ENCODE assay signal across 17 cellular contexts in the genomic region with DNA sequence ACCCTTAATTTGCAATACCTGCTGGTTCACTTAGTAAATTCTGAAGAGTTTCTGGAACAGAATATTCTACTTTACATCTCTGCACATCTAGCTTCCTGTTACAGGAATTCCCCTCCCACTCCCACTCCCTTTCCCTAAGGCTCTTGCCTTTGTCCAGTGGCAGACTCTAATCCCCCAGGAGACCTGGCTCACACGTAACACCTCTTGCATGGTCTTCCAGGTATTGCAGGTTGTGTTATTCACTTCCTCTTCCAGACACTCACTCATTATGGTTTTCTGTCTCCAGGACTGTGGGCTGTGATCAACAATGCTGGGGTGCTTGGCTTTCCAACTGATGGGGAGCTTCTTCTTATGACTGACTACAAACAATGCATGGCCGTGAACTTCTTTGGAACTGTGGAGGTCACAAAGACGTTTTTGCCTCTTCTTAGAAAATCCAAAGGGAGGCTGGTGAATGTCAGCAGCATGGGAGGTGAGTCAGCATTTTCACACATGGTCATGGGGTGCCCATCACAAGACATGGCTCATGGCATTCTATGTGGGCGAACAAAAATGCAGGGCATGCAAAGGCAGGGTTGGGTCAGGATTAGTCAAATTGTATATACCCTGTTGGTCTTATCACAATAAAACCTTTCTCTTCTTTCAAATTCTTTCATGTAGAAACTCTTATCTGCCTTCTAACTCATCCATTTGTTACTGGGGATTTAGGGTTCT. TPM values are rescaled to one million over a fixed set of nuclear protein-coding genes. Genes with fewer than 3 reads are reported as not detected.
DNase-seq lines count a peak whose midpoint lies in the region; FAIRE-seq and TF ChIP-seq lines count a peak whose summit lies in the region.
"Had no signal": no experiment of that assay in that cellular context is flagged by ENCODE, and none has a peak within 500 bp of the region (broad histone marks: within the 10 kb centered on the region; RNA-seq: fewer than 3 reads in every experiment).

No MANE protein-coding gene starts in this region.

- DNase-seq in ACHN (peak; percentile 33), HS-5 (ENCODE audit: low read depth) (peak; percentile 49), MCF 10A (ENCODE audit: unreplicated experiment) (peak; percentile 88), keratinocyte (ENCODE audit: low read depth, low spot score) (peak; percentile 91), SHP77 (lab: John Stamatoyannopoulos, UW) (no peak), putamen (ENCODE audit: low spot score) (no peak), mucosa of gallbladder (ENCODE audit: low spot score) (no peak)
- no peak for DNase-seq in activated naive CD4-positive, alpha-beta T cell treated with Interleukin-2 at 50 U/mL for 16 hours
- DNase-seq: hippocampal formation; NCI-H1694 treated with DMSO at 0.1 percent for 48 hours; NK-92 treated with Interleukin-12 subunit alpha and Interleukin-12 subunit beta, amount 100 ng/mL, for 24 hours; psoas muscle; thyroid gland had no signal

- H3K4me3 ChIP-seq in keratinocyte (ENCODE audit: control insufficient read depth in 2 of 3, extremely low read depth in 1 of 3, insufficient read depth in 2 of 3, low read depth in 1 of 3, low read length in 3 of 3): peak overlapping the region in 2 of 3 experiments; percentile 35 to 52
- H3K4me3 ChIP-seq: BLaER1, coronary artery, psoas muscle, thyroid gland had no signal

- H3K27ac ChIP-seq in keratinocyte (ENCODE audit: control insufficient read depth, insufficient read depth, low read length): peak overlapping the region; percentile 100
- H3K27ac ChIP-seq: BLaER1, coronary artery, psoas muscle, thyroid gland had no signal

- peak overlapping the region; percentile 99 for H3K27ac Mint-ChIP-seq in MCF 10A (ENCODE audit: low read depth, unreplicated experiment)
- H3K27ac Mint-ChIP-seq: activated naive CD4-positive, alpha-beta T cell treated with anti-CD3 and anti-CD28 coated beads, Interleukin-2, amount 50 U/mL, for 24 hours; T-helper 1 cell treated with Interleukin-12 subunit alpha and Interleukin-12 subunit beta and Interleukin-4 antibody, amounts not matched to agents 30 μg/mL and 1 μg/mL, for 36 hours had no signal

- peaks cover 38% of the 10 kb centered on the region for H3K4me1 Mint-ChIP-seq in MCF 10A (ENCODE audit: insufficient read depth, unreplicated experiment)
- H3K4me1 Mint-ChIP-seq: activated naive CD4-positive, alpha-beta T cell treated with anti-CD3 and anti-CD28 coated beads, Interleukin-2, amount 50 U/mL, for 24 hours had no signal

- peaks cover 28% of the 10 kb centered on the region for H3K4me1 ChIP-seq in keratinocyte (ENCODE audit: control insufficient read depth, extremely low read depth, insufficient read depth, low read length)
- H3K4me1 ChIP-seq: BLaER1, psoas muscle, thyroid gland had no signal

- peak; percentile 97 for FAIRE-seq in keratinocyte (lab: Jason Lieb, UNC)

- peak overlapping the region; percentile 81 for H3K4me2 ChIP-seq in keratinocyte (ENCODE audit: control insufficient read depth, extremely low read depth, insufficient read depth, low read depth, low read length)
- H3K4me2 ChIP-seq: BLaER1 had no signal

- peak overlapping the region; percentile 47 for H3K4me3 Mint-ChIP-seq in MCF 10A (ENCODE audit: unreplicated experiment)
- H3K4me3 Mint-ChIP-seq: activated naive CD4-positive, alpha-beta T cell treated with anti-CD3 and anti-CD28 coated beads, Interleukin-2, amount 50 U/mL, for 24 hours; T-helper 1 cell treated with Interleukin-12 subunit alpha and Interleukin-12 subunit beta and Interleukin-4 antibody, amounts not matched to agents 30 μg/mL and 1 μg/mL, for 36 hours had no signal

- no peaks in the 10 kb centered on the region for H4K20me1 ChIP-seq in keratinocyte (ENCODE audit: control insufficient read depth, extremely low read depth, insufficient read depth, low read length)
- H4K20me1 ChIP-seq: BLaER1 had no signal

- TSS peak; percentile 84 for BruUV-seq in MCF 10A (replicated peaks; lab: Mats Ljungman, UMichigan)

- POLR2A ChIA-PET in MCF 10A (lab: Yijun Ruan, JAX): interaction anchor here (1.2 to 2.3 kb wide), 4 partner anchors 9 to 160 kb away, joined by 3 to 8 read pairs (median 6); partner anchors contain the start of gene MPHOSPH6

- H3K36me3 ChIP-seq in keratinocyte (ENCODE audit: control insufficient read depth in 2 of 2, extremely low read depth in 1 of 2, insufficient read depth in 2 of 2, low read length in 2 of 2): no peaks in the 10 kb centered on the region
- H3K36me3 ChIP-seq: BLaER1, thyroid gland had no signal

- peaks cover 8% of the 10 kb centered on the region for H3K9me3 Mint-ChIP-seq in MCF 10A (ENCODE audit: unreplicated experiment)
- H3K9me3 Mint-ChIP-seq: activated naive CD4-positive, alpha-beta T cell treated with anti-CD3 and anti-CD28 coated beads, Interleukin-2, amount 50 U/mL, for 24 hours had no signal

- no peaks in the 10 kb centered on the region for H3K27me3 ChIP-seq in keratinocyte (ENCODE audit: control insufficient read depth, extremely low read depth, insufficient read depth, low read length)
- H3K27me3 ChIP-seq: BLaER1, thyroid gland had no signal

- H3K27me3 Mint-ChIP-seq in MCF 10A (ENCODE audit: insufficient read depth, unreplicated experiment): no peaks in the 10 kb centered on the region

- no peaks in the 10 kb centered on the region for H3K9me3 ChIP-seq in keratinocyte (ENCODE audit: control insufficient read depth, low read depth, low read length)
- H3K9me3 ChIP-seq: BLaER1, psoas muscle, thyroid gland had no signal

- H3K36me3 Mint-ChIP-seq in MCF 10A (ENCODE audit: insufficient read depth, unreplicated experiment): peaks cover 6% of the 10 kb centered on the region
- H3K36me3 Mint-ChIP-seq: activated naive CD4-positive, alpha-beta T cell treated with anti-CD3 and anti-CD28 coated beads, Interleukin-2, amount 50 U/mL, for 24 hours had no signal

- no peak for TF ChIP-seq CTCF in MCF 10A (IDR thresholded peaks at IDR 0.05; ENCODE audit: unreplicated experiment)
- no peak for TF ChIP-seq CTCF in keratinocyte (optimal IDR thresholded peaks at IDR 0.05 in 1 of 3, IDR thresholded peaks at IDR 0.05 in 1 of 3, conservative IDR thresholded peaks at IDR 0.05 in 1 of 3; ENCODE audit: extremely low read depth in 1 of 3, insufficient read depth in 2 of 3, low read length in 3 of 3)

- CTCF ChIA-PET in MCF 10A (lab: Yijun Ruan, JAX): interaction anchor here (0.9 to 1.5 kb wide), 2 partner anchors 11 to 38 kb away, joined by 3 to 4 read pairs; no protein-coding TSS in a partner anchor

- no peaks in the 10 kb centered on the region for H3K79me2 ChIP-seq in keratinocyte (ENCODE audit: control insufficient read depth, insufficient read depth, low read length)

- intact Hi-C loops in MCF 10A (cut with micrococcal nuclease): no loop called here

- in situ Hi-C loops in ACHN (cut with HindIII; ENCODE audit: low pct_ligation_motif_present, low pct_unique_long_range_greater_than_20kb, low sequenced_read_pairs): no loop called here

- dilution Hi-C loops in keratinocyte (cut with MboI; ENCODE audit: extremely low pct_ligation_motif_present, low sequenced_read_pairs): no loop called here

- H2AFZ ChIP-seq in keratinocyte (ENCODE audit: control insufficient read depth, low read length): peak overlapping the region; percentile 48

- H3K9ac ChIP-seq in keratinocyte (ENCODE audit: control insufficient read depth, extremely low read depth, insufficient read depth, low read length): peak overlapping the region; percentile 79
- H3K9ac ChIP-seq: BLaER1 had no signal

- H3K9me1 ChIP-seq in keratinocyte (ENCODE audit: control insufficient read depth, extremely low read depth, insufficient read depth, low read length): no peaks in the 10 kb centered on the region

RNA-seq across cellular contexts. Expression of gene HSD17B2, which starts 35.8 kb away (rescaled TPM):
- total RNA-seq in MCF 10A (2022) (0.93 and 2.1 TPM in 2 replicates), mucosa of gallbladder (114 TPM)
- 2.9 to 6.9 TPM (median 3.1 TPM) in 3 replicates for polyA plus RNA-seq in keratinocyte
- 6.3 TPM for polyA plus RNA-seq in keratinocyte (2011; ENCODE audit: low read depth)
- 3.0 and 3.6 TPM in 2 replicates for polyA plus RNA-seq in keratinocyte (2011; cell fraction: cytosol; rRNA removed)
- polyA plus RNA-seq in keratinocyte (2011; cell fraction: nucleus; rRNA removed): 5.1 and 5.3 TPM in 2 replicates
- polyA plus RNA-seq in keratinocyte (2012; ENCODE audit: low replicate concordance): 2.1 and 7.2 TPM in 2 replicates
- 3.5 to 6.3 TPM (median 4.9 TPM) in 3 replicates for polyA minus RNA-seq in keratinocyte
- polyA minus RNA-seq in keratinocyte (2011; cell fraction: cytosol; rRNA and poly(A)+ RNA removed): not detected
- polyA minus RNA-seq in keratinocyte (2011; cell fraction: nucleus; rRNA and poly(A)+ RNA removed): 2.1 and 6.1 TPM in 2 replicates
- total RNA-seq: psoas muscle, thyroid gland had no signal

RNA-seq across cellular contexts. Expression of gene SDR42E1, which starts 59.5 kb away (rescaled TPM):
- total RNA-seq in MCF 10A (2022): 7.8 and 8.4 TPM in 2 replicates
- polyA plus RNA-seq in keratinocyte: 18.8 to 28.4 TPM (median 20.3 TPM) in 3 replicates
- polyA plus RNA-seq in keratinocyte (2011; ENCODE audit: low read depth): 5.8 TPM
- 13.5 and 20.5 TPM in 2 replicates for polyA plus RNA-seq in keratinocyte (2011; cell fraction: cytosol; rRNA removed)
- 18.1 and 18.6 TPM in 2 replicates for polyA plus RNA-seq in keratinocyte (2011; cell fraction: nucleus; rRNA removed)
- 12.6 and 14.6 TPM in 2 replicates for polyA plus RNA-seq in keratinocyte (2012; ENCODE audit: low replicate concordance)
- 21.1 to 38.5 TPM (median 32.0 TPM) in 3 replicates for polyA minus RNA-seq in keratinocyte
- 14.8 TPM for polyA minus RNA-seq in keratinocyte (2011; cell fraction: cytosol; rRNA and poly(A)+ RNA removed)
- 15.3 and 30.1 TPM in 2 replicates for polyA minus RNA-seq in keratinocyte (2011; cell fraction: nucleus; rRNA and poly(A)+ RNA removed)
- 10.5 TPM for total RNA-seq in mucosa of gallbladder

Comparison
In these comparisons a context has a peak if more than half of its experiments do, and no peak if none do; other contexts are left out.
1. DNase-seq: peak in ACHN (single experiment), HS-5 (single experiment), MCF 10A (single experiment) and keratinocyte (single experiment); none in SHP77 (0 of 2), activated naive CD4-positive, alpha-beta T cell treated with Interleukin-2 at 50 U/mL for 16 hours (single experiment), putamen (single experiment) and mucosa of gallbladder (single experiment).
2. RNA of gene HSD17B2, which starts 35.8 kb away (total RNA-seq): 114 TPM in mucosa of gallbladder (single experiment); 0.93 to 2.1 TPM in MCF 10A; every median in the first group is over 10 times any median in the second.